In the genomic region with DNA sequence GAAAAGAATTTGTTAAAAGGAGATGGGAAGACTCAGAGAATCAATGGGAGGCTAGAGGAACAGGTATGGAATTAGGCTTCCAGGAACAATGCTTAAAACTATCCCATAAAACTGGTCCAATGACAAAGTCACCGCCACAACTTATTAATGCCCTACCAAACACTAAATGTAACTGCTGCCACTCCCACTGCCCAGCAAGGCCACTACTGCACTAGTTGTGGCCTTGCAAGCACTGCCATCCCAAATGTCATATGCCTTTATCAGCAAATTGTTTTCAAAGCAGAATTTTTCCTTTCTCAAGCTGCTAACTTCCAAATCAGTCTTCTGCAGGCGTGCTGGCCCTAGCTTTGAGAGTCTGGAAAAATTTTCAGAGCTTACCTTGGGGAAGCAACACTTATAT, we compare ENCODE assay signal across 8 cellular contexts.
"Had no signal": no experiment of that assay in that cellular context is flagged by ENCODE, and none has a peak within 500 bp of the region (broad histone marks: within the 10 kb centered on the region; RNA-seq: fewer than 3 reads in every experiment).

No MANE protein-coding gene starts in this region.

- DNase-seq: GDM1, GF-D8 had no signal

- ATAC-seq: GM12878 had no signal

- H3K4me3 ChIP-seq: GM12878 had no signal

- FAIRE-seq: G401.6, GM12878, GM12891, GM12892, GM18507, GM19239 had no signal
